17 cellular contexts compared by ENCODE assay signal in genomic region chr12:123715151-123715676, GRCh38. TPM values are rescaled to one million over a fixed set of nuclear protein-coding genes. Genes with fewer than 3 reads are reported as not detected.
A peak's percentile ranks its signal among the peaks of the same experiment; 100 is the strongest.
DNase-seq lines count a peak whose midpoint lies in the region; ATAC-seq and TF ChIP-seq lines count a peak whose summit lies in the region.
"Had no signal": no experiment of that assay in that cellular context is flagged by ENCODE, and none has a peak within 500 bp of the region (broad histone marks: within the 10 kb centered on the region; RNA-seq: fewer than 3 reads in every experiment).

No MANE protein-coding gene starts in this region.

- no peak for TF ChIP-seq CTCF in OCI-LY3 (IDR thresholded peaks at IDR 0.05; ENCODE audit: low read depth, low read length)
- no peak for TF ChIP-seq CTCF in gastroesophageal sphincter (IDR thresholded peaks at IDR 0.05)

- H3K27ac ChIP-seq in OCI-LY3 (ENCODE audit: low read length) (peak overlapping the region; percentile 6), gastroesophageal sphincter (no peak overlapping the region)
- H3K27ac ChIP-seq: dorsolateral prefrontal cortex, esophagus muscularis mucosa, RWPE1, vagina had no signal

- H3K36me3 ChIP-seq in OCI-LY3 (replicated peaks; ENCODE audit: low read depth, low read length) = no peaks in the 10 kb centered on the region
- H3K36me3 ChIP-seq in gastroesophageal sphincter = peaks cover 0 to 21% of the 10 kb centered on the region in 2 donors

- H3K4me1 Mint-ChIP-seq in activated CD8-positive, alpha-beta memory T cell treated with anti-CD3 and anti-CD28 coated beads, Interleukin-2, amount 10 ng/mL, durations not matched to agents 7 days and 5 days = peaks cover 56% of the 10 kb centered on the region
- H3K4me1 Mint-ChIP-seq in activated naive CD8-positive, alpha-beta T cell treated with anti-CD3 and anti-CD28 coated beads, Interleukin-2, amount 10 ng/mL, durations not matched to agents 7 days and 5 days = peaks cover 30% of the 10 kb centered on the region
- H3K4me1 Mint-ChIP-seq in stimulated activated memory B cell treated with anti-CD40 and anti-IgM and Interleukin-4, amounts not matched to agents 10 μg/mL and 1 μg/mL and 100 μg/mL, for 72 hours = peaks cover 53% of the 10 kb centered on the region

- peak overlapping the region; percentile 31 for H3K4me2 ChIP-seq in OCI-LY3 (ENCODE audit: low read length)

- H3K9ac ChIP-seq in OCI-LY3 (ENCODE audit: low read length) = no peak overlapping the region

- TF ChIP-seq POLR2A in gastroesophageal sphincter (IDR thresholded peaks at IDR 0.05) = no peak

- peaks cover 10% of the 10 kb centered on the region for H4K20me1 ChIP-seq in OCI-LY3 (ENCODE audit: insufficient read depth, low read length)

- WGBS in gastroesophageal sphincter (ENCODE audit: low coverage in 1 of 2), 2 donors = 42 to 54% methylated on average over 2 of the region's 2 CpGs

- no peak overlapping the region for H2AFZ ChIP-seq in OCI-LY3 (ENCODE audit: low read depth, low read length)

- H3K4me1 ChIP-seq in OCI-LY3 (ENCODE audit: low read length) = peaks cover 26% of the 10 kb centered on the region
- H3K4me1 ChIP-seq in gastroesophageal sphincter = peaks cover 0 to 35% (median 9%) of the 10 kb centered on the region in 3 donors

- no peaks in the 10 kb centered on the region for H3K9me3 ChIP-seq in OCI-LY3 (ENCODE audit: insufficient read depth, low read length)
- H3K9me3 ChIP-seq in gastroesophageal sphincter = no peaks in the 10 kb centered on the region
- H3K9me3 ChIP-seq: body of pancreas, esophagus muscularis mucosa, vagina had no signal

- CTCF ChIA-PET in activated CD8-positive, alpha-beta memory T cell treated with anti-CD3 and anti-CD28 coated beads, Interleukin-2, amount 10 ng/mL, durations not matched to agents 7 days and 5 days (lab: Charles Lee) = interaction anchor here (0.9 to 1.8 kb wide), 3 partner anchors 9 to 20 kb away, joined by 3 to 5 read pairs (median 3); no protein-coding TSS in a partner anchor

- POLR2A ChIA-PET in activated naive CD8-positive, alpha-beta T cell treated with anti-CD3 and anti-CD28 coated beads, Interleukin-2, amount 10 ng/mL, durations not matched to agents 7 days and 5 days (lab: Charles Lee) = interaction anchor here (5.2 kb wide), 1 partner anchor 9 kb away, joined by 29 read pairs; no protein-coding TSS in a partner anchor

- H3K4me3 Mint-ChIP-seq in activated CD8-positive, alpha-beta memory T cell treated with anti-CD3 and anti-CD28 coated beads, Interleukin-2, amount 10 ng/mL, durations not matched to agents 7 days and 5 days = peak overlapping the region; percentile 83
- peak overlapping the region; percentile 93 for H3K4me3 Mint-ChIP-seq in activated naive CD8-positive, alpha-beta T cell treated with anti-CD3 and anti-CD28 coated beads, Interleukin-2, amount 10 ng/mL, durations not matched to agents 7 days and 5 days
- H3K4me3 Mint-ChIP-seq in stimulated activated memory B cell treated with anti-CD40 and anti-IgM and Interleukin-4, amounts not matched to agents 10 μg/mL and 1 μg/mL and 100 μg/mL, for 72 hours = no peak overlapping the region

- no peak for TF ChIP-seq EP300 in gastroesophageal sphincter (IDR thresholded peaks at IDR 0.05)

- peaks cover 12% of the 10 kb centered on the region for H3K36me3 Mint-ChIP-seq in activated CD8-positive, alpha-beta memory T cell treated with anti-CD3 and anti-CD28 coated beads, Interleukin-2, amount 10 ng/mL, durations not matched to agents 7 days and 5 days
- peaks cover 5% of the 10 kb centered on the region for H3K36me3 Mint-ChIP-seq in activated naive CD8-positive, alpha-beta T cell treated with anti-CD3 and anti-CD28 coated beads, Interleukin-2, amount 10 ng/mL, durations not matched to agents 7 days and 5 days
- peaks cover 7% of the 10 kb centered on the region for H3K36me3 Mint-ChIP-seq in stimulated activated memory B cell treated with anti-CD40 and anti-IgM and Interleukin-4, amounts not matched to agents 10 μg/mL and 1 μg/mL and 100 μg/mL, for 72 hours

- H3K4me3 ChIP-seq in OCI-LY3 (ENCODE audit: low read length) (no peak overlapping the region), gastroesophageal sphincter (no peak overlapping the region)
- H3K4me3 ChIP-seq: body of pancreas, dorsolateral prefrontal cortex, esophagus muscularis mucosa, vagina had no signal

- no peaks in the 10 kb centered on the region for H3K9me3 Mint-ChIP-seq in activated CD8-positive, alpha-beta memory T cell treated with anti-CD3 and anti-CD28 coated beads, Interleukin-2, amount 10 ng/mL, durations not matched to agents 7 days and 5 days (ENCODE audit: low read depth)
- H3K9me3 Mint-ChIP-seq in activated naive CD8-positive, alpha-beta T cell treated with anti-CD3 and anti-CD28 coated beads, Interleukin-2, amount 10 ng/mL, durations not matched to agents 7 days and 5 days = no peaks in the 10 kb centered on the region
- H3K9me3 Mint-ChIP-seq in stimulated activated memory B cell treated with anti-CD40 and anti-IgM and Interleukin-4, amounts not matched to agents 10 μg/mL and 1 μg/mL and 100 μg/mL, for 72 hours = no peaks in the 10 kb centered on the region
- H3K9me3 Mint-ChIP-seq: IgD-negative memory B cell had no signal

- peak overlapping the region; percentile 85 for H3K27ac Mint-ChIP-seq in activated CD8-positive, alpha-beta memory T cell treated with anti-CD3 and anti-CD28 coated beads, Interleukin-2, amount 10 ng/mL, durations not matched to agents 7 days and 5 days
- H3K27ac Mint-ChIP-seq in activated naive CD8-positive, alpha-beta T cell treated with anti-CD3 and anti-CD28 coated beads, Interleukin-2, amount 10 ng/mL, durations not matched to agents 7 days and 5 days = peak overlapping the region; percentile 84
- H3K27ac Mint-ChIP-seq in stimulated activated memory B cell treated with anti-CD40 and anti-IgM and Interleukin-4, amounts not matched to agents 10 μg/mL and 1 μg/mL and 100 μg/mL, for 72 hours = peak overlapping the region; percentile 92

- H3K27me3 ChIP-seq in OCI-LY3 (ENCODE audit: low read depth, low read length) (no peaks in the 10 kb centered on the region), gastroesophageal sphincter (no peaks in the 10 kb centered on the region)
- H3K27me3 ChIP-seq: body of pancreas, dorsolateral prefrontal cortex, esophagus muscularis mucosa, vagina had no signal

- H3K27me3 Mint-ChIP-seq in activated CD8-positive, alpha-beta memory T cell treated with anti-CD3 and anti-CD28 coated beads, Interleukin-2, amount 10 ng/mL, durations not matched to agents 7 days and 5 days = no peaks in the 10 kb centered on the region
- no peaks in the 10 kb centered on the region for H3K27me3 Mint-ChIP-seq in activated naive CD8-positive, alpha-beta T cell treated with anti-CD3 and anti-CD28 coated beads, Interleukin-2, amount 10 ng/mL, durations not matched to agents 7 days and 5 days
- H3K27me3 Mint-ChIP-seq in stimulated activated memory B cell treated with anti-CD40 and anti-IgM and Interleukin-4, amounts not matched to agents 10 μg/mL and 1 μg/mL and 100 μg/mL, for 72 hours = no peaks in the 10 kb centered on the region
- H3K27me3 Mint-ChIP-seq: IgD-negative memory B cell had no signal

- peaks cover 25% of the 10 kb centered on the region for H3K79me2 ChIP-seq in OCI-LY3 (ENCODE audit: low read length)

- no peak for DNase-seq in activated CD8-positive, alpha-beta memory T cell treated with anti-CD3 and anti-CD28 coated beads, Interleukin-2, amount 10 ng/mL, durations not matched to agents 7 days and 5 days
- DNase-seq in activated CD8-positive, alpha-beta memory T cell treated with anti-CD3 and anti-CD28 coated beads, Interleukin-2, amount 50 U/mL, for 48 hours = no peak
- DNase-seq in activated naive CD8-positive, alpha-beta T cell treated with anti-CD3 and anti-CD28 coated beads, Interleukin-2, amount 10 ng/mL, durations not matched to agents 7 days and 5 days = no peak
- DNase-seq in 8988T = no peak
- DNase-seq: activated CD4-positive, CD25-positive, alpha-beta regulatory T cell treated with anti-CD3 and anti-CD28 coated beads, Interleukin-2, amount 50 U/mL, for 72 hours; body of pancreas; dorsolateral prefrontal cortex; mesendoderm; MV-4-11 had no signal

- no peak for ATAC-seq in activated CD8-positive, alpha-beta memory T cell treated with anti-CD3 and anti-CD28 coated beads, Interleukin-2, amount 10 ng/mL, durations not matched to agents 7 days and 5 days
- no peak for ATAC-seq in activated naive CD8-positive, alpha-beta T cell treated with anti-CD3 and anti-CD28 coated beads, Interleukin-2, amount 10 ng/mL, durations not matched to agents 7 days and 5 days (ENCODE audit: low read depth)
- ATAC-seq in stimulated activated memory B cell treated with anti-CD40 and anti-IgM and Interleukin-4, amounts not matched to agents 10 μg/mL and 1 μg/mL and 100 μg/mL, for 72 hours = no peak
- ATAC-seq in gastroesophageal sphincter = no peak
- no peak for ATAC-seq in GM19351 (IDR thresholded peaks at IDR 0.05; ENCODE audit: unreplicated experiment)
- ATAC-seq: body of pancreas had no signal

RNA-seq across cellular contexts. Expression of gene ATP6V0A2, which starts 3.1 kb away (rescaled TPM):
- 10 to 100 TPM; 76.6 to 91.6 TPM for total RNA-seq in activated CD8-positive, alpha-beta memory T cell treated with anti-CD3 and anti-CD28 coated beads, Interleukin-2, amount 10 ng/mL, durations not matched to agents 7 days and 5 days
- total RNA-seq in activated naive CD8-positive, alpha-beta T cell treated with anti-CD3 and anti-CD28 coated beads, Interleukin-2, amount 10 ng/mL, durations not matched to agents 7 days and 5 days = 10 to 100 TPM; 52.1 to 54.4 TPM
- total RNA-seq in gastroesophageal sphincter = 10 to 100 TPM; 16.5 to 24.6 (median 20.0) TPM

RNA-seq across cellular contexts. Expression of gene TCTN2, which starts 44.3 kb away (rescaled TPM):
- 1 to 10 TPM; 2.6 to 2.9 TPM for total RNA-seq in activated CD8-positive, alpha-beta memory T cell treated with anti-CD3 and anti-CD28 coated beads, Interleukin-2, amount 10 ng/mL, durations not matched to agents 7 days and 5 days
- total RNA-seq in activated naive CD8-positive, alpha-beta T cell treated with anti-CD3 and anti-CD28 coated beads, Interleukin-2, amount 10 ng/mL, durations not matched to agents 7 days and 5 days = 1 to 10 TPM; 3.8 to 4.1 TPM
- 1 to 10 TPM; 5.0 to 7.8 (median 7.1) TPM for total RNA-seq in gastroesophageal sphincter

RNA-seq across cellular contexts. Expression of gene DNAH10, which starts 46.9 kb away (rescaled TPM):
- under 1 TPM; 0.05 to 0.76 TPM for total RNA-seq in activated CD8-positive, alpha-beta memory T cell treated with anti-CD3 and anti-CD28 coated beads, Interleukin-2, amount 10 ng/mL, durations not matched to agents 7 days and 5 days
- under 1 TPM; 0.28 to 0.34 TPM for total RNA-seq in activated naive CD8-positive, alpha-beta T cell treated with anti-CD3 and anti-CD28 coated beads, Interleukin-2, amount 10 ng/mL, durations not matched to agents 7 days and 5 days
- not detected for total RNA-seq in gastroesophageal sphincter
- total RNA-seq: vagina had no signal
